In the genomic region with DNA sequence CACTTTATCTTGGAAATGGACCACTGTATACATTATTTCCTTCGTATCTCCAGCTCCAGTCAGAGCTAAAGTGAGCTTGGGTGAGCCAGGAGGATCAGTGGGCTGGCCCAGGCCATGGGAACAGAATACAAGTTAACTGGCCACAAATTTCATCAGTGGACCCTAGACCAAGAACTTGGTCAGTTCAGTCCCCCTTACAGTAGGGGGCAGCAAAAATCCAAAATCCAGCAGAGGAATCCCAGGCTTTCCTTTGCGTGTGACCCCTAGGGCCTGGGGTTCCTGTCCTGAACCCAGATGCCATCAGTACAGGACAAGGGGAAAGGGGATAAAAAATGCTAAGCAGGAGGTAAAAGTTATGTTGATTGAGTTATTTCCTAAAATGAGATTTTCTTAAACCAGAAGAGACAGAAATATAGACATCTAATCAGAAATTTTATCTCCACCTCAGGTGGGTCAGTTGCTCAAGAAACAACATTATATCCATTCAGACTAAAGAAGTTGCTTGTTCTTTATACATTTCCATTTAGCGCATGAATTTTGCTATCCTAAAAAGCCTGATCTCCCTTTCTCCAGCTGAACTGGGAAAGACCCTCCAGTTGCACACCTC, we compare ENCODE assay signal across 13 cellular contexts. TPM values are rescaled to one million over a fixed set of nuclear protein-coding genes. Genes with fewer than 3 reads are reported as not detected.
DNase-seq lines count a peak whose midpoint lies in the region; TF ChIP-seq lines count a peak whose summit lies in the region.
"Had no signal": no experiment of that assay in that cellular context is flagged by ENCODE, and none has a peak within 500 bp of the region (broad histone marks: within the 10 kb centered on the region; RNA-seq: fewer than 3 reads in every experiment).

No MANE protein-coding gene starts in this region.

- H3K36me3 ChIP-seq in brain microvascular endothelial cell (replicated peaks), result no peaks in the 10 kb centered on the region
- H3K36me3 ChIP-seq: esophagus muscularis mucosa had no signal

- peaks cover 9% of the 10 kb centered on the region for H3K27me3 Mint-ChIP-seq in HFFc6 (ENCODE audit: insufficient read depth)
- no peaks in the 10 kb centered on the region for H3K27me3 Mint-ChIP-seq in mesothelial cell of epicardium (ENCODE audit: low read depth)
- H3K27me3 Mint-ChIP-seq in progenitor cell of endocrine pancreas, result no peaks in the 10 kb centered on the region

- peaks cover 6% of the 10 kb centered on the region; the same call in 1 of the 2 replicates for H3K9me3 Mint-ChIP-seq in HFFc6
- peaks cover 68% of the 10 kb centered on the region for H3K9me3 Mint-ChIP-seq in mesothelial cell of epicardium
- peaks cover 52% of the 10 kb centered on the region for H3K9me3 Mint-ChIP-seq in progenitor cell of endocrine pancreas (ENCODE audit: low read depth)

- in situ Hi-C loops in brain microvascular endothelial cell (cut with HindIII; ENCODE audit: low pct_ligation_motif_present, low sequenced_read_pairs), result no loop called here

- H3K27ac ChIP-seq in brain microvascular endothelial cell, result no peak overlapping the region
- H3K27ac ChIP-seq: esophagus muscularis mucosa, skin epidermis had no signal

- no peaks in the 10 kb centered on the region for H3K4me1 Mint-ChIP-seq in HFFc6 (ENCODE audit: low read depth)
- no peaks in the 10 kb centered on the region for H3K4me1 Mint-ChIP-seq in mesothelial cell of epicardium
- H3K4me1 Mint-ChIP-seq in progenitor cell of endocrine pancreas (ENCODE audit: low read depth), result no peaks in the 10 kb centered on the region

- H3K4me3 ChIP-seq in brain microvascular endothelial cell (ENCODE audit: low read depth, low read length), result no peak overlapping the region
- H3K4me3 ChIP-seq: esophagus muscularis mucosa, skin epidermis had no signal

- peak; percentile 10 for DNase-seq in activated CD4-positive, alpha-beta T cell treated with anti-CD3 and anti-CD28 coated beads for 48 hours
- DNase-seq in activated CD4-positive, alpha-beta T cell treated with anti-CD3 and anti-CD28 coated beads for 4 hours, result no peak
- DNase-seq in HFFc6 (no peak), brain microvascular endothelial cell (no peak), mesothelial cell of epicardium (ENCODE audit: low spot score in 2 of 2, unreplicated experiment in 2 of 2) (no peak), cortex of kidney (lab: John Stamatoyannopoulos, UW) (no peak), progenitor cell of endocrine pancreas (ENCODE audit: low spot score, unreplicated experiment) (no peak), T-helper 1 cell (no peak)
- DNase-seq: C1 segment of cervical spinal cord had no signal

- peak; percentile 72 for TF ChIP-seq CTCF in HFFc6 (IDR thresholded peaks at IDR 0.05)
- TF ChIP-seq CTCF in brain microvascular endothelial cell (IDR thresholded peaks at IDR 0.05; ENCODE audit: low read depth, low read length, missing control alignments), result peak; percentile 51
- TF ChIP-seq CTCF in mesothelial cell of epicardium (IDR thresholded peaks at IDR 0.05; ENCODE audit: unreplicated experiment), result peak; percentile 34
- no peak for TF ChIP-seq CTCF in progenitor cell of endocrine pancreas (IDR thresholded peaks at IDR 0.05; ENCODE audit: unreplicated experiment)

- H3K27me3 ChIP-seq in brain microvascular endothelial cell (replicated peaks), result no peaks in the 10 kb centered on the region
- H3K27me3 ChIP-seq: esophagus muscularis mucosa had no signal

- H3K36me3 Mint-ChIP-seq in HFFc6 (ENCODE audit: low read depth) (no peaks in the 10 kb centered on the region), mesothelial cell of epicardium (peaks cover 3% of the 10 kb centered on the region), progenitor cell of endocrine pancreas (ENCODE audit: insufficient read depth) (no peaks in the 10 kb centered on the region)

- H3K27ac Mint-ChIP-seq in HFFc6, result no peak overlapping the region
- no peak overlapping the region for H3K27ac Mint-ChIP-seq in mesothelial cell of epicardium
- no peak overlapping the region for H3K27ac Mint-ChIP-seq in progenitor cell of endocrine pancreas

- H3K4me3 Mint-ChIP-seq in HFFc6 (no peak overlapping the region), mesothelial cell of epicardium (no peak overlapping the region), progenitor cell of endocrine pancreas (ENCODE audit: low read depth) (no peak overlapping the region)

RNA-seq across cellular contexts. Expression of gene LCE5A, which starts 24.1 kb away (rescaled TPM):
- not detected for total RNA-seq in HFFc6 (2021; fragmentation: NEBNext Ultra II Directional; extraction: Animal tissue kit (Norgen Biotek cat#: 25700))
- total RNA-seq in mesothelial cell of epicardium (not detected in 3 replicates), progenitor cell of endocrine pancreas (not detected in 2 replicates)
- total RNA-seq: esophagus muscularis mucosa, HT1080, mesenteric fat pad had no signal

RNA-seq across cellular contexts. Expression of gene CRCT1, which starts 27.8 kb away (rescaled TPM):
- not detected for total RNA-seq in HFFc6 (2021; fragmentation: NEBNext Ultra II Directional; extraction: Animal tissue kit (Norgen Biotek cat#: 25700))
- total RNA-seq in mesothelial cell of epicardium, result not detected in 3 replicates
- not detected in 2 replicates for total RNA-seq in progenitor cell of endocrine pancreas
- total RNA-seq: esophagus muscularis mucosa, HT1080, mesenteric fat pad had no signal
